ENCODE assay signal across 9 cellular contexts in genomic region chr6:125789576-125790402, GRCh38. TPM values are rescaled to one million over a fixed set of nuclear protein-coding genes. Genes with fewer than 3 reads are reported as not detected.
DNase-seq lines count a peak whose midpoint lies in the region; ATAC-seq and TF ChIP-seq lines count a peak whose summit lies in the region.
"Had no signal": no experiment of that assay in that cellular context is flagged by ENCODE, and none has a peak within 500 bp of the region (broad histone marks: within the 10 kb centered on the region; RNA-seq: fewer than 3 reads in every experiment).

No MANE protein-coding gene starts in this region.

- H3K4me3 ChIP-seq in HUES6 (ENCODE audit: low read depth, low read length) (peak overlapping the region; percentile 80), OCI-LY1 (ENCODE audit: low read depth, low read length, poor library complexity, severe bottlenecking) (peak overlapping the region; percentile 87), neural progenitor cell (peak overlapping the region; percentile 76)

- no peaks in the 10 kb centered on the region for H3K36me3 Mint-ChIP-seq in neural progenitor cell

- H3K27ac ChIP-seq in HUES6 (ENCODE audit: low read depth, low read length) (no peak overlapping the region), OCI-LY1 (ENCODE audit: low read depth, low read length, poor library complexity, severe bottlenecking) (peak overlapping the region; percentile 96), foreskin keratinocyte (peak overlapping the region; percentile 71), neural progenitor cell (no peak overlapping the region)

- H3K9ac ChIP-seq in HUES6 (ENCODE audit: low read length) (peak overlapping the region; percentile 74), OCI-LY1 (ENCODE audit: low read length) (peak overlapping the region; percentile 82), neural progenitor cell (peak overlapping the region; percentile 50)

- H3K36me3 ChIP-seq in HUES6 (ENCODE audit: control insufficient read depth, insufficient read depth, low read length) (no peaks in the 10 kb centered on the region), OCI-LY1 (ENCODE audit: insufficient read depth, low read length) (peaks cover 5% of the 10 kb centered on the region; the same call in 1 of the 2 replicates), neural progenitor cell (no peaks in the 10 kb centered on the region)

- H3K27me3 ChIP-seq in HUES6 (ENCODE audit: control insufficient read depth, insufficient read depth, low read length) (no peaks in the 10 kb centered on the region; the same call in 1 of the 2 replicates), OCI-LY1 (ENCODE audit: insufficient read depth, low read length) (no peaks in the 10 kb centered on the region), foreskin keratinocyte (no peaks in the 10 kb centered on the region), neural progenitor cell (no peaks in the 10 kb centered on the region)

- ATAC-seq in GM21367 (IDR thresholded peaks at IDR 0.05; ENCODE audit: unreplicated experiment) (peak; percentile 22), foreskin keratinocyte (peak; percentile 14)

- H3F3A ChIP-seq in OCI-LY1 (ENCODE audit: insufficient read depth, low read length) (no peaks in the 10 kb centered on the region), neural progenitor cell (ENCODE audit: low read depth) (peaks cover 20% of the 10 kb centered on the region)

- H3K27me3 Mint-ChIP-seq in neural progenitor cell (ENCODE audit: insufficient read depth, low read depth): peaks cover 3% of the 10 kb centered on the region

- no peaks in the 10 kb centered on the region for H4K20me1 ChIP-seq in OCI-LY1 (ENCODE audit: insufficient read depth, low read length)
- H4K20me1 ChIP-seq in neural progenitor cell (ENCODE audit: low read depth): no peaks in the 10 kb centered on the region

- H3K27ac Mint-ChIP-seq in neural progenitor cell: peak overlapping the region; percentile 97

- no peaks in the 10 kb centered on the region for H3K9me2 ChIP-seq in OCI-LY1 (ENCODE audit: low read depth, low read length)

- DNase-seq in CMK (ENCODE audit: low read depth) (peak; percentile 63), foreskin keratinocyte (peak in 1 of 2 donors; percentile 32), neural progenitor cell (ENCODE audit: low spot score) (peak; percentile 59), NOMO-1 (lab: John Stamatoyannopoulos, UW; ENCODE audit: unreplicated experiment in 2 of 2) (no peak)
- peak; percentile 19 for DNase-seq in activated T-helper 9 cell treated with anti-CD3 and anti-CD28 coated beads, Interleukin-2, amount 50 U/mL, for 16 hours (ENCODE audit: low read depth)

- H2AFZ ChIP-seq in OCI-LY1 (ENCODE audit: low read length): 0 out of 2 replicates have a peak overlapping the region, but pooled peaks have one; percentile 22
- H2AFZ ChIP-seq in neural progenitor cell (replicated peaks): peak overlapping the region; percentile 90

- TF ChIP-seq CTCF in OCI-LY1 (IDR thresholded peaks at IDR 0.05; ENCODE audit: low read length): no peak
- TF ChIP-seq CTCF in foreskin keratinocyte (conservative IDR thresholded peaks at IDR 0.05): no peak
- no peak for TF ChIP-seq CTCF in neural progenitor cell (IDR thresholded peaks at IDR 0.05)

- H3K4me3 Mint-ChIP-seq in neural progenitor cell: peak overlapping the region; percentile 92

- H3K4me2 ChIP-seq in OCI-LY1 (ENCODE audit: low read length) (peak overlapping the region; percentile 89), neural progenitor cell (peak overlapping the region; percentile 77)

- no peaks in the 10 kb centered on the region for H3K9me3 Mint-ChIP-seq in neural progenitor cell

- H3K79me2 ChIP-seq in OCI-LY1 (ENCODE audit: insufficient read depth, low read length) (peaks cover 37% of the 10 kb centered on the region), neural progenitor cell (ENCODE audit: low read depth) (no peaks in the 10 kb centered on the region)

- H3K9me3 ChIP-seq in HUES6 (ENCODE audit: control insufficient read depth, insufficient read depth, low read depth, low read length) (no peaks in the 10 kb centered on the region), OCI-LY1 (ENCODE audit: low read length) (no peaks in the 10 kb centered on the region), neural progenitor cell (ENCODE audit: low read depth) (no peaks in the 10 kb centered on the region)

- H3K4me1 ChIP-seq in HUES6 (ENCODE audit: control insufficient read depth, insufficient read depth, low read length) (peaks cover 17% of the 10 kb centered on the region), OCI-LY1 (ENCODE audit: insufficient read depth, low read length, severe bottlenecking) (peaks cover 57% of the 10 kb centered on the region), foreskin keratinocyte (peaks cover 20% of the 10 kb centered on the region), neural progenitor cell (peaks cover 10% of the 10 kb centered on the region)

- peaks cover 18% of the 10 kb centered on the region for H3K4me1 Mint-ChIP-seq in neural progenitor cell

RNA-seq across cellular contexts. Expression of gene NCOA7, which starts 1.0 kb away (rescaled TPM):
- total RNA-seq in foreskin keratinocyte: 13.0 and 14.7 TPM in 2 replicates
- 3.6 and 4.9 TPM in 2 replicates for polyA plus RNA-seq in foreskin keratinocyte
- total RNA-seq in neural progenitor cell (ENCODE audit: low replicate concordance): 2.8 and 7.7 TPM in 2 replicates

RNA-seq across cellular contexts. Expression of gene HEY2, which starts 40.4 kb away (rescaled TPM):
- total RNA-seq in foreskin keratinocyte: not detected in 2 replicates
- polyA plus RNA-seq in foreskin keratinocyte: not detected in 2 replicates
- 0.74 and 1.1 TPM in 2 replicates for total RNA-seq in neural progenitor cell (ENCODE audit: low replicate concordance)
- total RNA-seq: T-helper 1 cell treated with Interleukin-12 subunit alpha and Interleukin-12 subunit beta and Interleukin-4 antibody, amounts not matched to agents 30 ng/mL and 1 ng/mL, for 36 hours had no signal

Comparison
In these comparisons a context has a peak if more than half of its experiments do, and no peak if none do; other contexts are left out.
1. DNase-seq: peak in CMK (single experiment), activated T-helper 9 cell treated with anti-CD3 and anti-CD28 coated beads, Interleukin-2, amount 50 U/mL, for 16 hours (single experiment) and neural progenitor cell (single experiment); none in NOMO-1 (0 of 2).
2. H3K27ac ChIP-seq: peak in OCI-LY1 (single experiment) and foreskin keratinocyte (single experiment); none in HUES6 (single experiment) and neural progenitor cell (single experiment).
3. Peak in every context shown above with its lines, with median percentiles within 50 percentile points of each other: H3K4me3 ChIP-seq and H3K9ac ChIP-seq.